In genomic region chr2:64558682-64559081, GRCh38 we compare ENCODE assay signal across 18 cellular contexts. TPM values are rescaled to one million over a fixed set of nuclear protein-coding genes. Genes with fewer than 3 reads are reported as not detected.
DNase-seq lines count a peak whose midpoint lies in the region; ATAC-seq, FAIRE-seq and TF ChIP-seq lines count a peak whose summit lies in the region.
"Had no signal": no experiment of that assay in that cellular context is flagged by ENCODE, and none has a peak within 500 bp of the region (broad histone marks: within the 10 kb centered on the region; RNA-seq: fewer than 3 reads in every experiment).

No MANE protein-coding gene starts in this region.

- no peaks in the 10 kb centered on the region for H3K9me3 ChIP-seq in ascending aorta
- H3K9me3 ChIP-seq: BLaER1 had no signal

- TF ChIP-seq POLR2A in H54 (IDR thresholded peaks at IDR 0.05; ENCODE audit: low read depth, low read length): no peak

- intact Hi-C loops in ascending aorta (cut with DNase I): no loop called here

- H3K27ac ChIP-seq in ascending aorta: no peak overlapping the region
- H3K27ac ChIP-seq: BLaER1, GM23248 had no signal

- TF ChIP-seq CTCF in ascending aorta (IDR thresholded peaks at IDR 0.05): no peak

- CTCF ChIA-PET in activated naive CD4-positive, alpha-beta T cell treated with anti-CD3 and anti-CD28 coated beads, Interleukin-2, amount 10 ng/mL, durations not matched to agents 7 days and 5 days (lab: Charles Lee): interaction anchor here (3.7 to 10.1 kb wide), 2 partner anchors 34 to 227 kb away, joined by 19 to 88 read pairs; partner anchors contain the start of gene AFTPH

- H3K27ac Mint-ChIP-seq in activated naive CD4-positive, alpha-beta T cell treated with anti-CD3 and anti-CD28 coated beads, Interleukin-2, amount 50 U/mL, for 24 hours: peak overlapping the region; percentile 18
- no peak overlapping the region for H3K27ac Mint-ChIP-seq in activated naive CD4-positive, alpha-beta T cell treated with anti-CD3 and anti-CD28 coated beads, Interleukin-2, amount 10 ng/mL, durations not matched to agents 7 days and 5 days
- H3K27ac Mint-ChIP-seq in memory B cell: peak overlapping the region; percentile 79
- peak overlapping the region; percentile 48 for H3K27ac Mint-ChIP-seq in stimulated activated memory B cell treated with anti-CD40 and anti-IgM and Interleukin-4, amounts not matched to agents 10 μg/mL and 1 μg/mL and 100 μg/mL, for 72 hours

- H3K36me3 Mint-ChIP-seq in activated naive CD4-positive, alpha-beta T cell treated with anti-CD3 and anti-CD28 coated beads, Interleukin-2, amount 50 U/mL, for 24 hours: peaks cover 2% of the 10 kb centered on the region
- peaks cover 5% of the 10 kb centered on the region for H3K36me3 Mint-ChIP-seq in activated naive CD4-positive, alpha-beta T cell treated with anti-CD3 and anti-CD28 coated beads, Interleukin-2, amount 10 ng/mL, durations not matched to agents 7 days and 5 days
- peaks cover 4% of the 10 kb centered on the region for H3K36me3 Mint-ChIP-seq in memory B cell
- H3K36me3 Mint-ChIP-seq in stimulated activated memory B cell treated with anti-CD40 and anti-IgM and Interleukin-4, amounts not matched to agents 10 μg/mL and 1 μg/mL and 100 μg/mL, for 72 hours: peaks cover 23% of the 10 kb centered on the region

- H3K4me1 ChIP-seq in ascending aorta: peaks cover 4 to 8% of the 10 kb centered on the region in 2 donors

- H3K27me3 Mint-ChIP-seq in activated naive CD4-positive, alpha-beta T cell treated with anti-CD3 and anti-CD28 coated beads, Interleukin-2, amount 50 U/mL, for 24 hours: no peaks in the 10 kb centered on the region
- H3K27me3 Mint-ChIP-seq in activated naive CD4-positive, alpha-beta T cell treated with anti-CD3 and anti-CD28 coated beads, Interleukin-2, amount 10 ng/mL, durations not matched to agents 7 days and 5 days: no peaks in the 10 kb centered on the region
- no peaks in the 10 kb centered on the region for H3K27me3 Mint-ChIP-seq in memory B cell
- H3K27me3 Mint-ChIP-seq in stimulated activated memory B cell treated with anti-CD40 and anti-IgM and Interleukin-4, amounts not matched to agents 10 μg/mL and 1 μg/mL and 100 μg/mL, for 72 hours: no peaks in the 10 kb centered on the region

- peak; percentile 20 for FAIRE-seq in H54 (lab: Jason Lieb, UNC)
- FAIRE-seq: D721Med, G401.6, GM12891 had no signal

- no peak for ATAC-seq in memory B cell (ENCODE audit: low read depth)
- no peak for ATAC-seq in stimulated activated memory B cell treated with anti-CD40 and anti-IgM and Interleukin-4, amounts not matched to agents 10 μg/mL and 1 μg/mL and 100 μg/mL, for 72 hours

- no peaks in the 10 kb centered on the region for H3K27me3 ChIP-seq in ascending aorta
- H3K27me3 ChIP-seq: BLaER1 had no signal

- no peak overlapping the region for H3K4me3 Mint-ChIP-seq in activated naive CD4-positive, alpha-beta T cell treated with anti-CD3 and anti-CD28 coated beads, Interleukin-2, amount 50 U/mL, for 24 hours
- H3K4me3 Mint-ChIP-seq in activated naive CD4-positive, alpha-beta T cell treated with anti-CD3 and anti-CD28 coated beads, Interleukin-2, amount 10 ng/mL, durations not matched to agents 7 days and 5 days: no peak overlapping the region
- no peak overlapping the region for H3K4me3 Mint-ChIP-seq in memory B cell
- no peak overlapping the region for H3K4me3 Mint-ChIP-seq in stimulated activated memory B cell treated with anti-CD40 and anti-IgM and Interleukin-4, amounts not matched to agents 10 μg/mL and 1 μg/mL and 100 μg/mL, for 72 hours

- H3K36me3 ChIP-seq in ascending aorta: no peaks in the 10 kb centered on the region

- H3K9me3 Mint-ChIP-seq in activated naive CD4-positive, alpha-beta T cell treated with anti-CD3 and anti-CD28 coated beads, Interleukin-2, amount 50 U/mL, for 24 hours: no peaks in the 10 kb centered on the region
- H3K9me3 Mint-ChIP-seq in activated naive CD4-positive, alpha-beta T cell treated with anti-CD3 and anti-CD28 coated beads, Interleukin-2, amount 10 ng/mL, durations not matched to agents 7 days and 5 days: no peaks in the 10 kb centered on the region
- no peaks in the 10 kb centered on the region for H3K9me3 Mint-ChIP-seq in memory B cell
- H3K9me3 Mint-ChIP-seq in stimulated activated memory B cell treated with anti-CD40 and anti-IgM and Interleukin-4, amounts not matched to agents 10 μg/mL and 1 μg/mL and 100 μg/mL, for 72 hours: no peaks in the 10 kb centered on the region

- H3K4me1 Mint-ChIP-seq in activated naive CD4-positive, alpha-beta T cell treated with anti-CD3 and anti-CD28 coated beads, Interleukin-2, amount 50 U/mL, for 24 hours: peaks cover 50% of the 10 kb centered on the region
- peaks cover 17% of the 10 kb centered on the region for H3K4me1 Mint-ChIP-seq in activated naive CD4-positive, alpha-beta T cell treated with anti-CD3 and anti-CD28 coated beads, Interleukin-2, amount 10 ng/mL, durations not matched to agents 7 days and 5 days
- peaks cover 21% of the 10 kb centered on the region for H3K4me1 Mint-ChIP-seq in memory B cell
- peaks cover 27% of the 10 kb centered on the region for H3K4me1 Mint-ChIP-seq in stimulated activated memory B cell treated with anti-CD40 and anti-IgM and Interleukin-4, amounts not matched to agents 10 μg/mL and 1 μg/mL and 100 μg/mL, for 72 hours

- DNase-seq in activated naive CD4-positive, alpha-beta T cell treated with anti-CD3 and anti-CD28 coated beads, Interleukin-2, amount 10 ng/mL, durations not matched to agents 7 days and 5 days: no peak
- DNase-seq in H54 (ENCODE audit: insufficient read length, low spot score) (no peak), memory B cell (ENCODE audit: low spot score in 2 of 2) (no peak), ascending aorta (ENCODE audit: low spot score in 2 of 2) (no peak), hippocampal formation (lab: John Stamatoyannopoulos, UW) (no peak)
- DNase-seq: 8988T, AML-193, DMS153, DMS79 treated with DMSO at 0.1 percent for 48 hours, EL, GM23248, H7 had no signal

- no peak overlapping the region for H3K4me3 ChIP-seq in ascending aorta
- H3K4me3 ChIP-seq: BLaER1, GM23248 had no signal

RNA-seq across cellular contexts. Expression of gene AFTPH, which starts 34.6 kb away (rescaled TPM):
- 58.0 TPM for total RNA-seq in ascending aorta
